29 cellular contexts compared by ENCODE assay signal in the genomic region with DNA sequence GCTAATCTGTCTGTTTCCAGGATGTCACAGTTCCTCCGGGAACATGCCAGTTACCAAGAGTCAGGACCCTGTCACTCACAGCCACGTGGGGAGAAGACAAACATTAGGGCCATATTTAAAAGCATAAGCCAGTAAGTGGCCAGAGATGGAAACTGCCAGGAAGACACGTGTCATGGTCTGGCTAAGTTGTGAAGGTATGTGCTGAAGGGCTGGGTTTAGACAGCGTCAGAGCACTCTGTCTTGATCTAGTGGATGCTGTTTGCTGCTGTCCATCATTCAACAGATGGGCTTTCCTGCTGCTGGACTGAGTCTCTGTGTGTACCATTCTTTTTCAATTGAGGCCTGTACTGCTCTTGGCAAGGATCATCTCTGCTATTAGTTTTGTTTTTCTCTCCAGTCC.
"Had no signal": no experiment of that assay in that cellular context is flagged by ENCODE, and none has a peak within 500 bp of the region (broad histone marks: within the 10 kb centered on the region; RNA-seq: fewer than 3 reads in every experiment).

No MANE protein-coding gene starts in this region.

- H3K9me3 ChIP-seq: neutrophil, pancreas, sigmoid colon, thoracic aorta, vagina had no signal

- H3K36me3 ChIP-seq: neutrophil, pancreas, sigmoid colon, thoracic aorta, vagina, WERI-Rb-1 had no signal

- H3K27me3 ChIP-seq: neutrophil, pancreas, sigmoid colon, vagina had no signal

- H3K4me3 ChIP-seq: pancreas, sigmoid colon, thoracic aorta, vagina had no signal

- FAIRE-seq: colon, frontal cortex, pancreas, TTC549 had no signal

- H3K4me1 ChIP-seq: pancreas, sigmoid colon, vagina had no signal

- H3K27ac ChIP-seq: neutrophil, pancreas, sigmoid colon, thoracic aorta, vagina, WERI-Rb-1 had no signal

- ATAC-seq: activated CD8-positive, alpha-beta memory T cell treated with anti-CD3 and anti-CD28 coated beads, Interleukin-2, amount 10 ng/mL, durations not matched to agents 7 days and 5 days; activated CD8-positive, alpha-beta T cell treated with anti-CD3 and anti-CD28 coated beads for 36 hours; activated naive CD8-positive, alpha-beta T cell treated with anti-CD3 and anti-CD28 coated beads, Interleukin-2, amount 50 U/mL, for 24 hours; esophagus mucosa; left colon; natural killer cell had no signal

- DNase-seq: activated CD4-positive, alpha-beta T cell treated with anti-CD3 and anti-CD28 coated beads, Interleukin-2, amount 10 ng/mL, durations not matched to agents 7 days and 5 days; activated CD4-positive, CD25-positive, alpha-beta regulatory T cell treated with anti-CD3 and anti-CD28 coated beads, Interleukin-2, amount 50 U/mL, for 72 hours; activated CD8-positive, alpha-beta memory T cell treated with anti-CD3 and anti-CD28 coated beads, Interleukin-2, amount 10 ng/mL, durations not matched to agents 7 days and 5 days; activated CD8-positive, alpha-beta T cell treated with anti-CD3 and anti-CD28 coated beads for 36 hours; activated gamma-delta T cell; activated naive CD4-positive, alpha-beta T cell treated with anti-CD3 and anti-CD28 coated beads, Interleukin-2, amount 50 U/mL, for 16 hours; activated naive CD8-positive, alpha-beta T cell treated with anti-CD3 and anti-CD28 coated beads, Interleukin-2, amount 50 U/mL, for 24 hours; activated T-cell treated with anti-CD3 and anti-CD28 coated beads for 4 hours; anterior cingulate cortex; effector memory CD4-positive, alpha-beta T cell; islet precursor cell; left colon; mammary epithelial cell; midbrain; natural killer cell; pancreas; sigmoid colon; stimulated activated CD4-positive, alpha-beta T cell treated with anti-CD3 and anti-CD28 coated beads, Interleukin-2, amount 100 ng/mL, for 48 hours; stimulated activated CD8-positive, alpha-beta memory T cell treated with anti-CD3 and anti-CD28 coated beads, Interleukin-4, amount 100 ng/mL, for 48 hours; stimulated activated naive CD4-positive, alpha-beta T cell; T-helper 1 cell; WERI-Rb-1 had no signal
